2 cellular contexts compared by ENCODE assay signal in the genomic region with DNA sequence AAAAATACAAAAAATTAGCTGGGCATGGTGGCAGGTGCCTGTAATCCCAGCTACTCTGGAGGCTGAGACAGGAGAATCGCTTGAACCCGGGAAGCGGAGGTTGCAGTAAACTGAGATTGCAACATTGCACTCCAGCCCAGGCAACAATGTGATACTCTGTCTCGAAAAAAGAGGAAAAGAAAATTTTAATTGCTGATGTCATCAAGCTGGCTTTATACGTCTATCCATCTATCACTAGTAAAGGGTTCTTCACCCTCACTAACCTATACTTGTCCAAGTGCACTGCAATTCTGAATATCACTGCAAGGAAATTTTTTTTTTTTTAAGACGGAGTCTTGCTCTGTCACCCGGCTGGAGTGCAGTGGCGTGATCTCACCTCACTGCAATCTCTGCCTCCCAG. TPM values are rescaled to one million over a fixed set of nuclear protein-coding genes. Genes with fewer than 3 reads are reported as not detected.
"Had no signal": no experiment of that assay in that cellular context is flagged by ENCODE, and none has a peak within 500 bp of the region (broad histone marks: within the 10 kb centered on the region; RNA-seq: fewer than 3 reads in every experiment).

No MANE protein-coding gene starts in this region.

RNA-seq across cellular contexts. Expression of a gene that starts 2.0 kb away (rescaled TPM):
- total RNA-seq: GM23248, H4 had no signal
- polyA plus RNA-seq: GM23248 had no signal
